In the genomic region with DNA sequence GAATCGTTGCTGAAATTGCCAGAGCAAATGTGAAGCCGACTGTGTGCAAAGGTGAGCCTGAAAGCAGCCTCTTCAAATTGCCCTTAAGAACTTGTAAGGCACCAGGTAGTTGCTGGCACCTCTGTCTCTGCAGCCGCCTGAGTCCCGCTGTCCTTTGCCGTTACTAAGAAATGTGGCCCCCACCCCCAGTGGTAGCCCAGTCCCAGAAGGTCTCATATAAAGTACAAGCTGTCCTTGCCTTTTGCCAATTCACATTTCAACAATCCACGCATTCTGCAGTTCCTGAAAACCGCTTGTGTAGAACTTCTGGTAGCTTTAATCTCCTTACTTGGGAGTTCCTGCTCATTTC, we compare ENCODE assay signal across 17 cellular contexts.
DNase-seq lines count a peak whose midpoint lies in the region; ATAC-seq and TF ChIP-seq lines count a peak whose summit lies in the region.
"Had no signal": no experiment of that assay in that cellular context is flagged by ENCODE, and none has a peak within 500 bp of the region (broad histone marks: within the 10 kb centered on the region; RNA-seq: fewer than 3 reads in every experiment).

No MANE protein-coding gene starts in this region.

- H3K27ac ChIP-seq in cingulate gyrus (ENCODE audit: low read depth, low read length), result peak overlapping the region; percentile 51
- H3K27ac ChIP-seq in neural progenitor cell, result no peak overlapping the region
- H3K27ac ChIP-seq: 22Rv1, BLaER1, PC-9 had no signal

- ATAC-seq in natural killer cell (no peak), HG03108 (IDR thresholded peaks at IDR 0.05; ENCODE audit: unreplicated experiment) (no peak)

- intact Hi-C loops in natural killer cell (cut with micrococcal nuclease), result no loop called here

- no peak overlapping the region for H3K9ac ChIP-seq in neural progenitor cell
- H3K9ac ChIP-seq: BLaER1 had no signal

- H3K4me3 Mint-ChIP-seq in neural progenitor cell, result no peak overlapping the region
- no peak overlapping the region for H3K4me3 Mint-ChIP-seq in natural killer cell
- H3K4me3 Mint-ChIP-seq: H9 had no signal

- no peaks in the 10 kb centered on the region for H3K36me3 ChIP-seq in neural progenitor cell

- H3K4me3 ChIP-seq in neural progenitor cell, result no peak overlapping the region
- H3K4me3 ChIP-seq: BLaER1, PC-9 had no signal

- no peak for TF ChIP-seq CTCF in neural progenitor cell (IDR thresholded peaks at IDR 0.05)
- TF ChIP-seq CTCF in natural killer cell (IDR thresholded peaks at IDR 0.05), result no peak

- no peaks in the 10 kb centered on the region for H4K20me1 ChIP-seq in neural progenitor cell (ENCODE audit: low read depth)
- H4K20me1 ChIP-seq: BLaER1 had no signal

- H3K27me3 ChIP-seq in neural progenitor cell, result no peaks in the 10 kb centered on the region
- H3K27me3 ChIP-seq: BLaER1 had no signal

- H3K9me3 Mint-ChIP-seq in neural progenitor cell (no peaks in the 10 kb centered on the region), natural killer cell (no peaks in the 10 kb centered on the region)
- H3K9me3 Mint-ChIP-seq: H9 had no signal

- H3K27me3 Mint-ChIP-seq in neural progenitor cell (ENCODE audit: insufficient read depth, low read depth), result peaks cover 4% of the 10 kb centered on the region
- H3K27me3 Mint-ChIP-seq in natural killer cell (ENCODE audit: low read depth in 2 of 2), result no peaks in the 10 kb centered on the region

- peaks cover 14% of the 10 kb centered on the region for H3K4me1 Mint-ChIP-seq in neural progenitor cell
- no peaks in the 10 kb centered on the region for H3K4me1 Mint-ChIP-seq in natural killer cell

- no peak overlapping the region for H3K4me2 ChIP-seq in neural progenitor cell
- H3K4me2 ChIP-seq: BLaER1, PC-9 had no signal

- H3K36me3 Mint-ChIP-seq in neural progenitor cell, result peaks cover 3% of the 10 kb centered on the region
- H3K36me3 Mint-ChIP-seq in natural killer cell, result no peaks in the 10 kb centered on the region

- H2AFZ ChIP-seq in neural progenitor cell (replicated peaks), result no peak overlapping the region
- H2AFZ ChIP-seq: PC-9 had no signal

- H3F3A ChIP-seq in neural progenitor cell (ENCODE audit: low read depth), result no peaks in the 10 kb centered on the region

- H3K79me2 ChIP-seq in neural progenitor cell (ENCODE audit: low read depth), result no peaks in the 10 kb centered on the region

- H3K27ac Mint-ChIP-seq in neural progenitor cell (peak overlapping the region; percentile 76), natural killer cell (no peak overlapping the region)

- peaks cover 4% of the 10 kb centered on the region for H3K4me1 ChIP-seq in neural progenitor cell

- DNase-seq in activated effector memory CD4-positive, alpha-beta T cell treated with anti-CD3 and anti-CD28 coated beads, Interleukin-2, amount 50 U/mL, for 16 hours, result peak; percentile 34
- DNase-seq in activated effector memory CD4-positive, alpha-beta T cell treated with Interleukin-2 at 50 U/mL for 16 hours, result no peak
- DNase-seq in neural progenitor cell (ENCODE audit: low spot score), result no peak
- DNase-seq in superior temporal gyrus (ENCODE audit: extremely low spot score), result peak; percentile 55
- no peak for DNase-seq in natural killer cell
- DNase-seq in activated naive CD4-positive, alpha-beta T cell (lab: John Stamatoyannopoulos, UW), result no peak
- DNase-seq: DMS 273 treated with DMSO at 0.1 percent for 48 hours, H9, Kasumi-1, NCI-H1105 treated with DMSO at 0.1 percent for 48 hours, NCI-H187 treated with DMSO at 0.1 percent for 48 hours, NCI-H774, PC-9 had no signal

- no peaks in the 10 kb centered on the region for H3K9me3 ChIP-seq in neural progenitor cell (ENCODE audit: low read depth)
- H3K9me3 ChIP-seq: BLaER1 had no signal

Comparison
In these comparisons a context has a peak if more than half of its experiments do, and no peak if none do; other contexts are left out.
1. DNase-seq: peak in activated effector memory CD4-positive, alpha-beta T cell treated with anti-CD3 and anti-CD28 coated beads, Interleukin-2, amount 50 U/mL, for 16 hours (single experiment) and superior temporal gyrus (single experiment); none in activated effector memory CD4-positive, alpha-beta T cell treated with Interleukin-2 at 50 U/mL for 16 hours (single experiment), neural progenitor cell (single experiment), natural killer cell (single experiment) and activated naive CD4-positive, alpha-beta T cell (0 of 4).